ENCODE assay signal across 19 cellular contexts in the genomic region with DNA sequence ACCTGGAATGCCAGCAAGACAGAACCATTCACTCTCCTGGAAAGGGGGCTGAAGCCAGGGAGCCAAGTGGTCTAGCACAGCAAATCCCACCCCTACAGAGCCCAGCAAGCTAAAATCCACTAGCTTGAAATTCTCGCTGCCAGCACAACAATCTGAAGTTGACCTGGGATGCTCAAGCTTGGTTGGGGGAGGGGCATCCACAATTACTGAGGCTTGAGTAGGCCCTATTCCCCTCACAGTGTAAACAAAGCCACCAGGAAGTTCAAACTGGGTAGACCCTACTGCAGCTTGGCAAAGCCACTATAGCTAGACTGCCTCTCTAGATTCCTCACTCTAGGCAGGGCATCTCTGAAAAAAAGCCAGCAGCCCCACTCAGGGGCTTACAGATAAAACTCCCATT.
"Had no signal": no experiment of that assay in that cellular context is flagged by ENCODE, and none has a peak within 500 bp of the region (broad histone marks: within the 10 kb centered on the region; RNA-seq: fewer than 3 reads in every experiment).

No MANE protein-coding gene starts in this region.

- H3K4me3 Mint-ChIP-seq: activated B cell treated with CpG ODN at 0.5 μM for 24 hours; activated CD4-positive, alpha-beta memory T cell treated with anti-CD3 and anti-CD28 coated beads, Interleukin-2, amount 10 ng/mL, durations not matched to agents 7 days and 5 days; activated CD8-positive, alpha-beta memory T cell treated with anti-CD3 and anti-CD28 coated beads, Interleukin-2, amount 10 ng/mL, durations not matched to agents 7 days and 5 days; activated naive CD8-positive, alpha-beta T cell treated with anti-CD3 and anti-CD28 coated beads, Interleukin-2, amount 10 ng/mL, durations not matched to agents 7 days and 5 days; activated T-helper 17 cell treated with anti-CD3 and anti-CD28 coated beads, Interleukin-2, amount 50 U/mL, for 72 hours; T-helper 2 cell treated with Interferon-gamma antibody and Interleukin-4, amounts not matched to agents 5 μg/mL and 100 μg/mL, for 36 hours had no signal

- H3K27me3 ChIP-seq: body of pancreas, left lung, upper lobe of right lung had no signal

- H3K36me3 ChIP-seq: left lung, upper lobe of right lung had no signal

- H3K27ac Mint-ChIP-seq: activated B cell treated with CpG ODN at 0.5 μM for 24 hours; activated CD4-positive, alpha-beta memory T cell treated with anti-CD3 and anti-CD28 coated beads, Interleukin-2, amount 10 ng/mL, durations not matched to agents 7 days and 5 days; activated CD8-positive, alpha-beta memory T cell treated with anti-CD3 and anti-CD28 coated beads, Interleukin-2, amount 10 ng/mL, durations not matched to agents 7 days and 5 days; activated naive CD8-positive, alpha-beta T cell treated with anti-CD3 and anti-CD28 coated beads, Interleukin-2, amount 10 ng/mL, durations not matched to agents 7 days and 5 days; T-helper 2 cell treated with Interferon-gamma antibody and Interleukin-4, amounts not matched to agents 5 μg/mL and 100 μg/mL, for 36 hours had no signal

- H3K4me1 ChIP-seq: body of pancreas, left lung, upper lobe of right lung had no signal

- H3K27me3 Mint-ChIP-seq: activated B cell treated with CpG ODN at 0.5 μM for 24 hours; activated CD4-positive, alpha-beta memory T cell treated with anti-CD3 and anti-CD28 coated beads, Interleukin-2, amount 10 ng/mL, durations not matched to agents 7 days and 5 days; activated CD8-positive, alpha-beta memory T cell treated with anti-CD3 and anti-CD28 coated beads, Interleukin-2, amount 10 ng/mL, durations not matched to agents 7 days and 5 days; activated naive CD8-positive, alpha-beta T cell treated with anti-CD3 and anti-CD28 coated beads, Interleukin-2, amount 10 ng/mL, durations not matched to agents 7 days and 5 days; activated T-helper 17 cell treated with anti-CD3 and anti-CD28 coated beads, Interleukin-2, amount 50 U/mL, for 72 hours had no signal

- DNase-seq: activated B cell treated with CpG ODN at 0.5 μM for 24 hours; activated CD4-positive, alpha-beta memory T cell treated with anti-CD3 and anti-CD28 coated beads, Interleukin-2, amount 10 ng/mL, durations not matched to agents 7 days and 5 days; activated CD4-positive, alpha-beta T cell treated with anti-CD3 and anti-CD28 coated beads for 48 hours; activated CD8-positive, alpha-beta memory T cell treated with anti-CD3 and anti-CD28 coated beads, Interleukin-2, amount 10 ng/mL, durations not matched to agents 7 days and 5 days; activated naive CD4-positive, alpha-beta T cell treated with Interleukin-2 at 50 U/mL for 16 hours; activated naive CD8-positive, alpha-beta T cell treated with anti-CD3 and anti-CD28 coated beads, Interleukin-2, amount 10 ng/mL, durations not matched to agents 7 days and 5 days; amygdala; body of pancreas; caudate nucleus; foreskin fibroblast; hypothalamus; left lung; retina; stimulated activated CD8-positive, alpha-beta memory T cell treated with anti-CD3 and anti-CD28 coated beads, Interleukin-4, amount 100 ng/mL, for 48 hours; stimulated activated naive CD4-positive, alpha-beta T cell; upper lobe of right lung had no signal

- H3K9me3 ChIP-seq: body of pancreas, left lung, upper lobe of right lung had no signal

- H3K9me3 Mint-ChIP-seq: activated B cell treated with CpG ODN at 0.5 μM for 24 hours; activated CD4-positive, alpha-beta memory T cell treated with anti-CD3 and anti-CD28 coated beads, Interleukin-2, amount 10 ng/mL, durations not matched to agents 7 days and 5 days; activated T-helper 17 cell treated with anti-CD3 and anti-CD28 coated beads, Interleukin-2, amount 50 U/mL, for 72 hours had no signal

- H3K4me3 ChIP-seq: body of pancreas, left lung, upper lobe of right lung had no signal

- H3K27ac ChIP-seq: body of pancreas, epithelial cell of prostate, left lung, upper lobe of right lung had no signal
